ENCODE assay signal across 1 cellular context in genomic region chr22:22410677-22411076, GRCh38.
TF ChIP-seq lines count a peak whose summit lies in the region.

No MANE protein-coding gene starts in this region.

TF ChIP-seq in HepG2, 621 proteins besides CTCF, POLR2A, EP300 and RAD21 (continued from another document):
- TF ChIP-seq REST (IDR thresholded peaks at IDR 0.05; ENCODE audit: borderline replicate concordance in 1 of 2, low read depth in 1 of 2, low read length in 2 of 2) (no peak), GLI4 (CRISPR knock-in tag; IDR thresholded peaks at IDR 0.05; ENCODE audit: borderline replicate concordance) (no peak), MTA1 (CRISPR knock-in tag; IDR thresholded peaks at IDR 0.05; ENCODE audit: borderline replicate concordance) (no peak), TAF1 (CRISPR knock-in tag; IDR thresholded peaks at IDR 0.05) (no peak), ZNF780A (CRISPR knock-in tag; IDR thresholded peaks at IDR 0.05) (no peak), STAT6 (CRISPR knock-in tag; IDR thresholded peaks at IDR 0.05; ENCODE audit: borderline replicate concordance) (no peak), ZBTB21 (CRISPR knock-in tag; IDR thresholded peaks at IDR 0.05) (no peak), ZNF282 (IDR thresholded peaks at IDR 0.05; ENCODE audit: partially characterized antibody) (no peak), TBP (CRISPR knock-in tag; IDR thresholded peaks at IDR 0.05) (no peak), MEIS2 (CRISPR knock-in tag; IDR thresholded peaks at IDR 0.05) (no peak), BRD4 (CRISPR knock-in tag; IDR thresholded peaks at IDR 0.05) (no peak), MAF1 (CRISPR knock-in tag; IDR thresholded peaks at IDR 0.05; ENCODE audit: borderline replicate concordance) (no peak), ZNF143 (CRISPR knock-in tag; IDR thresholded peaks at IDR 0.05) (no peak), RFX5 (IDR thresholded peaks at IDR 0.05; ENCODE audit: low read depth, low read length) (no peak), FUBP1 (CRISPR knock-in tag; IDR thresholded peaks at IDR 0.05; ENCODE audit: borderline replicate concordance) (no peak), RFXAP (CRISPR knock-in tag; IDR thresholded peaks at IDR 0.05; ENCODE audit: borderline replicate concordance) (no peak)
TF ChIP-seq in HepG2: peak in this region for 0.
